Comparison of ENCODE assay signal across 7 cellular contexts in the genomic region with DNA sequence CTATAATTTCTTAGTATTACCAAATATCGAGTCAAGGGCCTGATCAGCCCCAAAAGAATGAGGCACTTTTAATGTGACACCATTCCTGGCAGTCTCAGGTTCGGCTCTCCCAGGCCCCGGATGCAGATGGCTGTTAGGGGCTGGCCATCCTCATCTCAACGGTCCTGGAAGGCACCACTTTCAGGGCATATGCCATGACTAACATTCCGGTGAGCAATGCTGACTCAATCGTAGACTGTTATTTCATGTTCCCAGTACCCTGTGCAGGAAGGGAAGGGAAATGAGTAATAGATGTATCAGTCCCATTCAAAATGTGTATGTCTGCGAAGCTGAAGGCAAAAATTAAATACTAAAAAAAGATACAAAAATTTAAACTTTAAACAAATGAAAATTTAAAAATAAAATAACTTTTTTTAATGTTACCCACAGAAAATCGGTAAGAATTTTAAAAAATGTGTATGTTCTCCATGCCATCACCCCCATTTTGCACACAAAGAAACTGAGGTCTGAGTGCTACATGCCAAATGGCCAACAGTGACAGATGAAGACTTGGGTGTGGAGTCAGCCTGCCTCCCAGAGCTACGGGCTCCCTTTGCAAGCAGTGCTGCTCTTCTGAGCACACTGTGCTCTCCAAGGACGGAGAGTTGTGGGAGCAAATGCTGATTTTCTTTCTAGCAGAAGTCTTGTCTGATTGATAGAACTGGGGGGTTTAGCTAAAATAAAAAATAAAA.
DNase-seq lines count a peak whose midpoint lies in the region; ATAC-seq, FAIRE-seq and TF ChIP-seq lines count a peak whose summit lies in the region.

No MANE protein-coding gene starts in this region.

- H3K27ac ChIP-seq in K562 (ENCODE audit: extremely low read depth, low read depth, low read length), result no peak overlapping the region

- no peak for TF ChIP-seq CTCF in K562 (IDR thresholded peaks at IDR 0.05 in 2 of 3, conservative IDR thresholded peaks at IDR 0.05 in 1 of 3; ENCODE audit: insufficient read depth in 2 of 3, low read depth in 1 of 3, low read length in 3 of 3)
- TF ChIP-seq CTCF in retinal pigment epithelial cell (conservative IDR thresholded peaks at IDR 0.05; ENCODE audit: low read depth, low read length), result peak; percentile 4

- no peak overlapping the region for H3K4me2 ChIP-seq in K562 (ENCODE audit: insufficient read depth, low read length)

- no peak for FAIRE-seq in K562 (lab: Jason Lieb, UNC)

- CTCF ChIA-PET in K562 (lab: Yijun Ruan, JAX; ENCODE audit: low intra/inter-chr PET ratio), result no interaction called here

- no peak overlapping the region for H3K9ac ChIP-seq in K562 (ENCODE audit: insufficient read depth in 1 of 2, low read depth in 2 of 2, low read length in 2 of 2)

- POLR2A ChIA-PET in K562 (lab: Yijun Ruan, JAX), result interaction anchor here (0.5 kb wide), 1 partner anchor 470 kb away, joined by 4 read pairs; no protein-coding TSS in a partner anchor

- no peaks in the 10 kb centered on the region for H3K9me1 ChIP-seq in K562 (ENCODE audit: control insufficient read depth, insufficient read depth, low read length)

- no peak; a peak in 1 of 4 replicates for TF ChIP-seq RAD21 in K562 (CRISPR knock-in tag; conservative IDR thresholded peaks at IDR 0.05 in 1 of 2, IDR thresholded peaks at IDR 0.05 in 1 of 2)

- no peak overlapping the region for H2AFZ ChIP-seq in K562 (ENCODE audit: low read depth, low read length)

- ATAC-seq in GM19438 (IDR thresholded peaks at IDR 0.05; ENCODE audit: low read depth, unreplicated experiment) (peak; percentile 76), K562 (peak; percentile 61), HG03135 (IDR thresholded peaks at IDR 0.05; ENCODE audit: unreplicated experiment) (no peak)

- DNase-seq in NCI-H460 (ENCODE audit: extremely low read depth, low read depth), result peak; percentile 91
- DNase-seq in K562 (ENCODE audit: extremely low read depth in 1 of 4, low spot score in 3 of 4), result peak in 1 of 4 experiments; percentile 11
- DNase-seq in retinal pigment epithelial cell (ENCODE audit: low read depth), result peak; percentile 75
- no peak for DNase-seq in cortex of kidney (lab: John Stamatoyannopoulos, UW)
- no peak for DNase-seq in NCI-H524 (lab: John Stamatoyannopoulos, UW)

- H3K4me1 ChIP-seq in K562 (replicated peaks in 1 of 2; ENCODE audit: control insufficient read depth in 2 of 2, insufficient read depth in 2 of 2, low read length in 2 of 2), result no peaks in the 10 kb centered on the region; a peak in 1 of 5 replicates

- no peak overlapping the region for H3K4me3 ChIP-seq in K562
- no peak overlapping the region for H3K4me3 ChIP-seq in retinal pigment epithelial cell (ENCODE audit: low read length)

- WGBS in K562 (ENCODE audit: insufficient coverage, low coverage, missing lambda C conversion rate), result 10% methylated on average over 9 of the region's 10 CpGs

- no peaks in the 10 kb centered on the region; a peak in 1 of 5 replicates for H3K27me3 ChIP-seq in K562 (ENCODE audit: control insufficient read depth in 2 of 2, insufficient read depth in 2 of 2, low read length in 2 of 2)

- BruUV-seq in K562 (replicated peaks; lab: Mats Ljungman, UMichigan), result no TSS peak

- TF ChIP-seq POLR2A in K562 (conservative IDR thresholded peaks at IDR 0.05), result no peak

- H3K9me3 ChIP-seq in K562 (replicated peaks; ENCODE audit: control insufficient read depth, insufficient read depth, low read depth, low read length), result no peaks in the 10 kb centered on the region

- TF ChIP-seq EP300 in K562 (IDR thresholded peaks at IDR 0.05; ENCODE audit: low read length), result no peak

- in situ Hi-C loops in K562 (cut with MboI), result loop anchor here (5.0 to 25.0 kb wide), 2 partner anchors 214 to 504 kb away; no protein-coding TSS in a partner anchor

- H4K20me1 ChIP-seq in K562 (replicated peaks; ENCODE audit: control insufficient read depth, insufficient read depth, low read length), result no peaks in the 10 kb centered on the region

- H3K36me3 ChIP-seq in K562 (ENCODE audit: control insufficient read depth, insufficient read depth, low read length), result no peaks in the 10 kb centered on the region

- no peaks in the 10 kb centered on the region for H3K79me2 ChIP-seq in K562 (ENCODE audit: control insufficient read depth, insufficient read depth, low read length)

- intact Hi-C loops in K562 (cut with micrococcal nuclease), result no loop called here

TF ChIP-seq in K562, 482 proteins besides CTCF, POLR2A, EP300 and RAD21 (continues in another document):
- TF ChIP-seq, protein P1, sequence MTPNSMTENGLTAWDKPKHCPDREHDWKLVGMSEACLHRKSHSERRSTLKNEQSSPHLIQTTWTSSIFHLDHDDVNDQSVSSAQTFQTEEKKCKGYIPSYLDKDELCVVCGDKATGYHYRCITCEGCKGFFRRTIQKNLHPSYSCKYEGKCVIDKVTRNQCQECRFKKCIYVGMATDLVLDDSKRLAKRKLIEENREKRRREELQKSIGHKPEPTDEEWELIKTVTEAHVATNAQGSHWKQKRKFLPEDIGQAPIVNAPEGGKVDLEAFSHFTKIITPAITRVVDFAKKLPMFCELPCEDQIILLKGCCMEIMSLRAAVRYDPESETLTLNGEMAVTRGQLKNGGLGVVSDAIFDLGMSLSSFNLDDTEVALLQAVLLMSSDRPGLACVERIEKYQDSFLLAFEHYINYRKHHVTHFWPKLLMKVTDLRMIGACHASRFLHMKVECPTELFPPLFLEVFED (CRISPR knock-in tag; conservative IDR thresholded peaks at IDR 0.05), result no peak
- TF ChIP-seq, protein P2, sequence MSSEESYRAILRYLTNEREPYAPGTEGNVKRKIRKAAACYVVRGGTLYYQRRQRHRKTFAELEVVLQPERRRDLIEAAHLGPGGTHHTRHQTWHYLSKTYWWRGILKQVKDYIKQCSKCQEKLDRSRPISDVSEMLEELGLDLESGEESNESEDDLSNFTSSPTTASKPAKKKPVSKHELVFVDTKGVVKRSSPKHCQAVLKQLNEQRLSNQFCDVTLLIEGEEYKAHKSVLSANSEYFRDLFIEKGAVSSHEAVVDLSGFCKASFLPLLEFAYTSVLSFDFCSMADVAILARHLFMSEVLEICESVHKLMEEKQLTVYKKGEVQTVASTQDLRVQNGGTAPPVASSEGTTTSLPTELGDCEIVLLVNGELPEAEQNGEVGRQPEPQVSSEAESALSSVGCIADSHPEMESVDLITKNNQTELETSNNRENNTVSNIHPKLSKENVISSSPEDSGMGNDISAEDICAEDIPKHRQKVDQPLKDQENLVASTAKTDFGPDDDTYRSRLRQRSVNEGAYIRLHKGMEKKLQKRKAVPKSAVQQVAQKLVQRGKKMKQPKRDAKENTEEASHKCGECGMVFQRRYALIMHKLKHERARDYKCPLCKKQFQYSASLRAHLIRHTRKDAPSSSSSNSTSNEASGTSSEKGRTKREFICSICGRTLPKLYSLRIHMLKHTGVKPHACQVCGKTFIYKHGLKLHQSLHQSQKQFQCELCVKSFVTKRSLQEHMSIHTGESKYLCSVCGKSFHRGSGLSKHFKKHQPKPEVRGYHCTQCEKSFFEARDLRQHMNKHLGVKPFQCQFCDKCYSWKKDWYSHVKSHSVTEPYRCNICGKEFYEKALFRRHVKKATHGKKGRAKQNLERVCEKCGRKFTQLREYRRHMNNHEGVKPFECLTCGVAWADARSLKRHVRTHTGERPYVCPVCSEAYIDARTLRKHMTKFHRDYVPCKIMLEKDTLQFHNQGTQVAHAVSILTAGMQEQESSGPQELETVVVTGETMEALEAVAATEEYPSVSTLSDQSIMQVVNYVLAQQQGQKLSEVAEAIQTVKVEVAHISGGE (CRISPR knock-in tag; IDR thresholded peaks at IDR 0.05), result no peak
- no peak for TF ChIP-seq KAT2B (IDR thresholded peaks at IDR 0.05; ENCODE audit: low read depth, low read length)
- TF ChIP-seq, protein P3, sequence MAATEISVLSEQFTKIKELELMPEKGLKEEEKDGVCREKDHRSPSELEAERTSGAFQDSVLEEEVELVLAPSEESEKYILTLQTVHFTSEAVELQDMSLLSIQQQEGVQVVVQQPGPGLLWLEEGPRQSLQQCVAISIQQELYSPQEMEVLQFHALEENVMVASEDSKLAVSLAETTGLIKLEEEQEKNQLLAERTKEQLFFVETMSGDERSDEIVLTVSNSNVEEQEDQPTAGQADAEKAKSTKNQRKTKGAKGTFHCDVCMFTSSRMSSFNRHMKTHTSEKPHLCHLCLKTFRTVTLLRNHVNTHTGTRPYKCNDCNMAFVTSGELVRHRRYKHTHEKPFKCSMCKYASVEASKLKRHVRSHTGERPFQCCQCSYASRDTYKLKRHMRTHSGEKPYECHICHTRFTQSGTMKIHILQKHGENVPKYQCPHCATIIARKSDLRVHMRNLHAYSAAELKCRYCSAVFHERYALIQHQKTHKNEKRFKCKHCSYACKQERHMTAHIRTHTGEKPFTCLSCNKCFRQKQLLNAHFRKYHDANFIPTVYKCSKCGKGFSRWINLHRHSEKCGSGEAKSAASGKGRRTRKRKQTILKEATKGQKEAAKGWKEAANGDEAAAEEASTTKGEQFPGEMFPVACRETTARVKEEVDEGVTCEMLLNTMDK (IDR thresholded peaks at IDR 0.05; ENCODE audit: borderline replicate concordance, insufficient read depth, low read depth, low read length, poor library complexity, severe bottlenecking), result no peak
- peak; percentile 55 for TF ChIP-seq ATF3 (IDR thresholded peaks at IDR 0.05)
- no peak for TF ChIP-seq ATF3 (CRISPR knock-in tag; conservative IDR thresholded peaks at IDR 0.05)
- TF ChIP-seq, protein P4, sequence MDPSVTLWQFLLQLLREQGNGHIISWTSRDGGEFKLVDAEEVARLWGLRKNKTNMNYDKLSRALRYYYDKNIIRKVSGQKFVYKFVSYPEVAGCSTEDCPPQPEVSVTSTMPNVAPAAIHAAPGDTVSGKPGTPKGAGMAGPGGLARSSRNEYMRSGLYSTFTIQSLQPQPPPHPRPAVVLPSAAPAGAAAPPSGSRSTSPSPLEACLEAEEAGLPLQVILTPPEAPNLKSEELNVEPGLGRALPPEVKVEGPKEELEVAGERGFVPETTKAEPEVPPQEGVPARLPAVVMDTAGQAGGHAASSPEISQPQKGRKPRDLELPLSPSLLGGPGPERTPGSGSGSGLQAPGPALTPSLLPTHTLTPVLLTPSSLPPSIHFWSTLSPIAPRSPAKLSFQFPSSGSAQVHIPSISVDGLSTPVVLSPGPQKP (CRISPR knock-in tag; IDR thresholded peaks at IDR 0.05), result no peak
- no peak for TF ChIP-seq TCF7 (IDR thresholded peaks at IDR 0.05; ENCODE audit: borderline replicate concordance)
- no peak for TF ChIP-seq SRSF9 (IDR thresholded peaks at IDR 0.05; ENCODE audit: borderline replicate concordance, low read depth, low read length)

Comparison
In these comparisons a context has a peak if more than half of its experiments do, and no peak if none do; other contexts are left out.
1. DNase-seq: peak in NCI-H460 (single experiment) and retinal pigment epithelial cell (single experiment); none in cortex of kidney (single experiment) and NCI-H524 (0 of 2).